ENCODE assay signal across 8 cellular contexts in the genomic region with DNA sequence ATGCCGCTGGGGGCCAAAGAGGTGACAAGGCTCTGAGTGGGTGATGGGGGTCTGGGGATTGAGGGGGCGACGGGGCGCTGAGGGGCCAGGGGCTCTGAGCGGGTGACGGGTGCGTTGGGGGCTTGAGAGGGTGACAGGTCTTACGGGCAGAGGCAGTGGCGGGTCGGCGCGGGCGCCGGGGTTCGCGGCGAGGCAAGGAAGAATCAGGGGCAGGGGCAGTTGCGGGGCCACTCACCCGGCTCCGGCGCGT. TPM values are rescaled to one million over a fixed set of nuclear protein-coding genes. Genes with fewer than 3 reads are reported as not detected.
DNase-seq lines count a peak whose midpoint lies in the region; ATAC-seq and TF ChIP-seq lines count a peak whose summit lies in the region.

No MANE protein-coding gene starts in this region.

- H3K79me2 ChIP-seq in Loucy (ENCODE audit: insufficient read depth, low read length) (peaks cover 75% of the 10 kb centered on the region), neural cell (replicated peaks; ENCODE audit: insufficient read depth, low read length) (peaks cover 50% of the 10 kb centered on the region)

- H3K4me1 ChIP-seq in Loucy (ENCODE audit: insufficient read depth, low read length, poor library complexity, severe bottlenecking): peaks cover 48% of the 10 kb centered on the region
- peaks cover 37 to 48% of the 10 kb centered on the region in 2 donors for H3K4me1 ChIP-seq in duodenal mucosa (ENCODE audit: control insufficient read depth in 1 of 2, insufficient read depth in 2 of 2, low read length in 2 of 2)

- no peak for TF ChIP-seq CTCF in CD14-positive monocyte (IDR thresholded peaks at IDR 0.05)
- TF ChIP-seq CTCF in Loucy (conservative IDR thresholded peaks at IDR 0.05; ENCODE audit: low read length): no peak
- no peak for TF ChIP-seq CTCF in neural cell (IDR thresholded peaks at IDR 0.05; ENCODE audit: poor library complexity, severe bottlenecking)
- no peak for TF ChIP-seq CTCF in GM10248 (IDR thresholded peaks at IDR 0.05; ENCODE audit: control extremely low read depth, extremely low read depth, low read depth, missing control alignments)

- H2AFZ ChIP-seq in Loucy (ENCODE audit: low read length) (peak overlapping the region; percentile 68), neural cell (ENCODE audit: low read depth, low read length) (peak overlapping the region; percentile 62)

- H3K9me2 ChIP-seq in Loucy (replicated peaks; ENCODE audit: low read depth, low read length) (no peaks in the 10 kb centered on the region), neural cell (ENCODE audit: insufficient read depth, low read length) (no peaks in the 10 kb centered on the region)

- peak overlapping the region; percentile 79 for H3K27ac ChIP-seq in duodenal mucosa (ENCODE audit: low read depth, low read length)
- H3K27ac ChIP-seq in neural cell (ENCODE audit: low read length): peak overlapping the region; percentile 57

- peaks cover 4% of the 10 kb centered on the region; the same call in 1 of the 2 replicates for H3K9me3 ChIP-seq in Loucy (ENCODE audit: insufficient read depth, low read depth, low read length)
- H3K9me3 ChIP-seq in duodenal mucosa (ENCODE audit: control insufficient read depth in 1 of 2, low read length in 2 of 2): peaks cover 19 to 29% of the 10 kb centered on the region in 2 donors
- H3K9me3 ChIP-seq in neural cell (ENCODE audit: low read length): no peaks in the 10 kb centered on the region

- peaks cover 45 to 69% of the 10 kb centered on the region in 2 donors for H3K36me3 Mint-ChIP-seq in CD14-positive monocyte

- no peak for ATAC-seq in HG03097 (IDR thresholded peaks at IDR 0.05; ENCODE audit: low FRiP score, unreplicated experiment)

- peak overlapping the region; percentile 96 to 99 (median 98) for H3K27ac Mint-ChIP-seq in CD14-positive monocyte

- TF ChIP-seq EP300 in neural cell (conservative IDR thresholded peaks at IDR 0.05; ENCODE audit: poor library complexity, severe bottlenecking): no peak

- H3K9me3 Mint-ChIP-seq in CD14-positive monocyte: peaks cover 25 to 40% (median 36%) of the 10 kb centered on the region in 7 donors

- peak overlapping the region; percentile 99 for H3K9ac ChIP-seq in Loucy (ENCODE audit: low read depth, low read length, poor library complexity, severe bottlenecking)
- peak overlapping the region; percentile 91 to 95 for H3K9ac ChIP-seq in duodenal mucosa (ENCODE audit: low read depth in 1 of 2, low read length in 2 of 2)
- H3K9ac ChIP-seq in neural cell (ENCODE audit: low read length): peak overlapping the region; percentile 90

- intact Hi-C loops in CD14-positive monocyte (cut with micrococcal nuclease): no loop called here

- DNase-seq in CD14-positive monocyte (ENCODE audit: low spot score) (no peak), NOMO-1 treated with DMSO at 0.1 percent for 48 hours (lab: John Stamatoyannopoulos, UW; ENCODE audit: unreplicated experiment) (no peak), GM10248 (ENCODE audit: extremely low spot score) (no peak)
- DNase-seq in stimulated activated CD4-positive, alpha-beta T cell treated with anti-CD3 and anti-CD28 coated beads, Interleukin-4, amount 100 ng/mL, for 24 hours: no peak

- H3K4me3 ChIP-seq in Loucy (ENCODE audit: low read length, poor library complexity, severe bottlenecking) (peak overlapping the region; percentile 98), duodenal mucosa (ENCODE audit: low read depth in 1 of 2, low read length in 2 of 2) (peak overlapping the region; percentile 88 to 93), neural cell (ENCODE audit: low read length) (peak overlapping the region; percentile 77)

- peaks cover 39% of the 10 kb centered on the region for H3K36me3 ChIP-seq in Loucy (ENCODE audit: insufficient read depth, low read length)
- peaks cover 34 to 46% of the 10 kb centered on the region in 2 donors for H3K36me3 ChIP-seq in duodenal mucosa (ENCODE audit: control insufficient read depth in 1 of 2, insufficient read depth in 2 of 2, low read length in 2 of 2)
- peaks cover 12% of the 10 kb centered on the region for H3K36me3 ChIP-seq in neural cell (ENCODE audit: insufficient read depth, low read length)

- no peaks in the 10 kb centered on the region for H3F3A ChIP-seq in Loucy (ENCODE audit: low read depth)
- no peaks in the 10 kb centered on the region for H3F3A ChIP-seq in neural cell (ENCODE audit: insufficient read depth, low read length, poor library complexity, severe bottlenecking)

- peaks cover 45% of the 10 kb centered on the region for H3K4me1 Mint-ChIP-seq in CD14-positive monocyte

- TF ChIP-seq RAD21 in neural cell (conservative IDR thresholded peaks at IDR 0.05): no peak

- H3K4me2 ChIP-seq in Loucy (ENCODE audit: low read depth, low read length, poor library complexity, severe bottlenecking) (peak overlapping the region; percentile 91), neural cell (ENCODE audit: low read length) (peak overlapping the region; percentile 77)

- POLR2A ChIA-PET in GM10248 (lab: Yijun Ruan, JAX): interaction anchor here (0.7 to 1.2 kb wide), 5 partner anchors 8 to 28 kb away, joined by 3 to 8 read pairs (median 4); no protein-coding TSS in a partner anchor

- H3K4me3 Mint-ChIP-seq in CD14-positive monocyte: peak overlapping the region; percentile 89 to 96

- H3K27me3 ChIP-seq in Loucy (ENCODE audit: insufficient read depth, low read length, poor library complexity, severe bottlenecking) (peaks cover 6% of the 10 kb centered on the region), duodenal mucosa (ENCODE audit: control insufficient read depth in 1 of 2, insufficient read depth in 2 of 2, low read length in 2 of 2) (no peaks in the 10 kb centered on the region), neural cell (ENCODE audit: insufficient read depth, low read depth, low read length) (no peaks in the 10 kb centered on the region)

- peaks cover 0 to 5% (median 0%) of the 10 kb centered on the region in 3 donors for H3K27me3 Mint-ChIP-seq in CD14-positive monocyte (ENCODE audit: low read depth in 3 of 3)

- CTCF ChIA-PET in GM10248 (lab: Yijun Ruan, JAX): no interaction called here

- H4K20me1 ChIP-seq in Loucy (ENCODE audit: insufficient read depth, low read length, poor library complexity, severe bottlenecking) (peaks cover 60% of the 10 kb centered on the region), neural cell (ENCODE audit: insufficient read depth) (no peaks in the 10 kb centered on the region)

TF ChIP-seq in neural cell, 6 proteins besides CTCF, POLR2A, EP300 and RAD21:
- TF ChIP-seq TAF1 (IDR thresholded peaks at IDR 0.05; ENCODE audit: low read depth) (no peak), MXI1 (conservative IDR thresholded peaks at IDR 0.05; ENCODE audit: poor library complexity, severe bottlenecking) (no peak), EZH2 (IDR thresholded peaks at IDR 0.05; ENCODE audit: borderline replicate concordance, insufficient read depth, low read length, poor library complexity, severe bottlenecking) (no peak), SMC3 (conservative IDR thresholded peaks at IDR 0.05; ENCODE audit: poor library complexity) (no peak), POLR2AphosphoS5 (IDR thresholded peaks at IDR 0.05) (no peak)
- TF ChIP-seq, protein P1, sequence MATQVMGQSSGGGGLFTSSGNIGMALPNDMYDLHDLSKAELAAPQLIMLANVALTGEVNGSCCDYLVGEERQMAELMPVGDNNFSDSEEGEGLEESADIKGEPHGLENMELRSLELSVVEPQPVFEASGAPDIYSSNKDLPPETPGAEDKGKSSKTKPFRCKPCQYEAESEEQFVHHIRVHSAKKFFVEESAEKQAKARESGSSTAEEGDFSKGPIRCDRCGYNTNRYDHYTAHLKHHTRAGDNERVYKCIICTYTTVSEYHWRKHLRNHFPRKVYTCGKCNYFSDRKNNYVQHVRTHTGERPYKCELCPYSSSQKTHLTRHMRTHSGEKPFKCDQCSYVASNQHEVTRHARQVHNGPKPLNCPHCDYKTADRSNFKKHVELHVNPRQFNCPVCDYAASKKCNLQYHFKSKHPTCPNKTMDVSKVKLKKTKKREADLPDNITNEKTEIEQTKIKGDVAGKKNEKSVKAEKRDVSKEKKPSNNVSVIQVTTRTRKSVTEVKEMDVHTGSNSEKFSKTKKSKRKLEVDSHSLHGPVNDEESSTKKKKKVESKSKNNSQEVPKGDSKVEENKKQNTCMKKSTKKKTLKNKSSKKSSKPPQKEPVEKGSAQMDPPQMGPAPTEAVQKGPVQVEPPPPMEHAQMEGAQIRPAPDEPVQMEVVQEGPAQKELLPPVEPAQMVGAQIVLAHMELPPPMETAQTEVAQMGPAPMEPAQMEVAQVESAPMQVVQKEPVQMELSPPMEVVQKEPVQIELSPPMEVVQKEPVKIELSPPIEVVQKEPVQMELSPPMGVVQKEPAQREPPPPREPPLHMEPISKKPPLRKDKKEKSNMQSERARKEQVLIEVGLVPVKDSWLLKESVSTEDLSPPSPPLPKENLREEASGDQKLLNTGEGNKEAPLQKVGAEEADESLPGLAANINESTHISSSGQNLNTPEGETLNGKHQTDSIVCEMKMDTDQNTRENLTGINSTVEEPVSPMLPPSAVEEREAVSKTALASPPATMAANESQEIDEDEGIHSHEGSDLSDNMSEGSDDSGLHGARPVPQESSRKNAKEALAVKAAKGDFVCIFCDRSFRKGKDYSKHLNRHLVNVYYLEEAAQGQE (IDR thresholded peaks at IDR 0.05; ENCODE audit: borderline replicate concordance): no peak
TF ChIP-seq in neural cell: peak in this region for 0.

RNA-seq across cellular contexts. Expression of gene ZNFX1, which starts 0.1 kb away (rescaled TPM):
- polyA plus RNA-seq in CD14-positive monocyte (10 to 100 TPM; 11.4 to 23.2 TPM), neural cell (4.7 and 5.4 TPM in 2 replicates)
- 17.8 and 18.8 TPM in 2 replicates for polyA minus RNA-seq in neural cell

RNA-seq across cellular contexts. Expression of gene DDX27, which starts 58.5 kb away (rescaled TPM):
- 10 to 100 TPM; 13.8 to 17.7 TPM for polyA plus RNA-seq in CD14-positive monocyte
- polyA plus RNA-seq in neural cell: 35.4 and 36.2 TPM in 2 replicates
- polyA minus RNA-seq in neural cell: 24.8 and 27.5 TPM in 2 replicates
